In the genomic region with DNA sequence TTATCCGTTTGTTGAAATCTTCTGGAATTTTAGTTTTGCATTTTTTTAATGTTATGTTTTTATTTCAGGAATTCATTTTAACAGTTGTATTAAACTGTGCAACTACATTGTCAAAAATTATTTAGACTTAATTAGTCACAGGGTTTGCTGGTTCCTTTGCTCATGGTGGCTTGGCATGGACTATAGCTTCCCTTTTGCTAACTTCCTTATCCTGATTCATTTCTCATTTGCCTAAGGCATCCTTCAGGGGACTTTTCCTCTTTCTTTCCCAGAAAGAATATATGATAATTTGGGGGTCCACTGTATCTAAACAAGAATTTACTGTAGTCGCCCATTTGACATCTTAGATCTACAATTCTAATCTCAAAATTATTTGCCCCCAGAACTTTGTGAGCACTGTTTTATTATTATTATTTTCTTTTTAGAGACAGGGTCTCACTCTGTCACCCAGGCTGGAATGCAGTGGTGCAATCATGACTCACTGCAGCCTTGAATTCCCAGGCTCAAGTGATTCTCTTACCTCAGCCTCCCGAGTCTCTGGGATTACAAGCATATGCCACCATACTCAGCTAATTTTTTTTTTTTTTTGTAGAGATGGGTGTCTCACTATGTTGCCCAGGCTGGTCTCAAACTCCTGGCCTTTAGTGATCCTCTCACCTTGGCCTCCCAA, we compare ENCODE assay signal across 15 cellular contexts. TPM values are rescaled to one million over a fixed set of nuclear protein-coding genes. Genes with fewer than 3 reads are reported as not detected.
DNase-seq lines count a peak whose midpoint lies in the region; ATAC-seq, FAIRE-seq and TF ChIP-seq lines count a peak whose summit lies in the region.
"Had no signal": no experiment of that assay in that cellular context is flagged by ENCODE, and none has a peak within 500 bp of the region (broad histone marks: within the 10 kb centered on the region; RNA-seq: fewer than 3 reads in every experiment).

No MANE protein-coding gene starts in this region.

- POLR2A ChIA-PET in MCF 10A (lab: Yijun Ruan, JAX) = interaction anchor here (0.6 kb wide), 1 partner anchor 77 kb away, joined by 3 read pairs; no protein-coding TSS in a partner anchor

- peak; percentile 76 for DNase-seq in MCF 10A (ENCODE audit: unreplicated experiment)
- DNase-seq in breast epithelium (ENCODE audit: low spot score in 2 of 2) = no peak
- DNase-seq in fibroblast of peridontal ligament (ENCODE audit: extremely low read depth) = peak; percentile 48
- peak; percentile 38 for DNase-seq in urothelium cell line (ENCODE audit: low spot score)
- DNase-seq in NCI-H2171 treated with DMSO at 0.1 percent for 48 hours (lab: John Stamatoyannopoulos, UW) = no peak
- no peak for DNase-seq in LoVo (ENCODE audit: low spot score)
- DNase-seq in activated naive CD4-positive, alpha-beta T cell treated with anti-CD3 and anti-CD28 coated beads, Interleukin-2, amount 50 U/mL, for 16 hours = no peak
- DNase-seq: activated CD8-positive, alpha-beta T cell treated with anti-CD3 and anti-CD28 coated beads, Interleukin-2, amount 10 ng/mL, durations not matched to agents 7 days and 5 days; activated naive CD8-positive, alpha-beta T cell treated with anti-CD3 and anti-CD28 coated beads for 36 hours; GF-D8; Karpas-422; NCI-H446 treated with DMSO at 0.1 percent for 48 hours; stimulated activated naive B cell treated with anti-CD40 and anti-IgM and Interleukin-4, amounts not matched to agents 10 μg/mL and 1 μg/mL and 100 μg/mL, for 72 hours had no signal

- no peak overlapping the region for H3K4me3 ChIP-seq in breast epithelium

- intact Hi-C loops in MCF 10A (cut with micrococcal nuclease) = no loop called here
- intact Hi-C loops in breast epithelium (cut with DNase I; ENCODE audit: low total_unique reads) = no loop called here

- peaks cover 13% of the 10 kb centered on the region for H3K4me1 Mint-ChIP-seq in MCF 10A (ENCODE audit: insufficient read depth, unreplicated experiment)
- H3K4me1 Mint-ChIP-seq: activated naive CD8-positive, alpha-beta T cell treated with anti-CD3 and anti-CD28 coated beads for 36 hours had no signal

- no peaks in the 10 kb centered on the region for H3K27me3 ChIP-seq in breast epithelium
- H3K27me3 ChIP-seq: neutrophil had no signal

- H3K9me3 ChIP-seq in breast epithelium = no peaks in the 10 kb centered on the region
- H3K9me3 ChIP-seq: neutrophil had no signal

- H3K4me3 Mint-ChIP-seq in MCF 10A (ENCODE audit: unreplicated experiment) = no peak overlapping the region
- H3K4me3 Mint-ChIP-seq: activated CD8-positive, alpha-beta T cell treated with anti-CD3 and anti-CD28 coated beads, Interleukin-2, amount 10 ng/mL, durations not matched to agents 7 days and 5 days; activated naive CD8-positive, alpha-beta T cell treated with anti-CD3 and anti-CD28 coated beads for 36 hours; stimulated activated naive B cell treated with anti-CD40 and anti-IgM and Interleukin-4, amounts not matched to agents 10 μg/mL and 1 μg/mL and 100 μg/mL, for 72 hours had no signal

- H3K27ac Mint-ChIP-seq in MCF 10A (ENCODE audit: low read depth, unreplicated experiment) = no peak overlapping the region
- H3K27ac Mint-ChIP-seq: activated CD8-positive, alpha-beta T cell treated with anti-CD3 and anti-CD28 coated beads, Interleukin-2, amount 10 ng/mL, durations not matched to agents 7 days and 5 days; activated naive CD8-positive, alpha-beta T cell treated with anti-CD3 and anti-CD28 coated beads for 36 hours; stimulated activated naive B cell treated with anti-CD40 and anti-IgM and Interleukin-4, amounts not matched to agents 10 μg/mL and 1 μg/mL and 100 μg/mL, for 72 hours had no signal

- no peak for FAIRE-seq in urothelium cell line (lab: Jason Lieb, UNC)

- BruUV-seq in MCF 10A (replicated peaks; lab: Mats Ljungman, UMichigan) = no TSS peak

- TF ChIP-seq CTCF in MCF 10A (IDR thresholded peaks at IDR 0.05; ENCODE audit: unreplicated experiment) (no peak), breast epithelium (IDR thresholded peaks at IDR 0.05) (no peak)

- TF ChIP-seq POLR2A in breast epithelium (IDR thresholded peaks at IDR 0.05) = no peak

- H3K4me1 ChIP-seq in breast epithelium = no peaks in the 10 kb centered on the region

- CTCF ChIA-PET in MCF 10A (lab: Yijun Ruan, JAX) = interaction anchor here (0.6 to 4.2 kb wide), 3 partner anchors 18 to 844 kb away, joined by 3 to 20 read pairs (median 3); no protein-coding TSS in a partner anchor

- H3K9me3 Mint-ChIP-seq in MCF 10A (ENCODE audit: unreplicated experiment) = no peaks in the 10 kb centered on the region
- H3K9me3 Mint-ChIP-seq: activated naive CD8-positive, alpha-beta T cell treated with anti-CD3 and anti-CD28 coated beads for 36 hours had no signal

- H3K27me3 Mint-ChIP-seq in MCF 10A (ENCODE audit: insufficient read depth, unreplicated experiment) = no peaks in the 10 kb centered on the region
- H3K27me3 Mint-ChIP-seq: activated naive CD8-positive, alpha-beta T cell treated with anti-CD3 and anti-CD28 coated beads for 36 hours; stimulated activated naive B cell treated with anti-CD40 and anti-IgM and Interleukin-4, amounts not matched to agents 10 μg/mL and 1 μg/mL and 100 μg/mL, for 72 hours had no signal

- H3K36me3 Mint-ChIP-seq in MCF 10A (ENCODE audit: insufficient read depth, unreplicated experiment) = peaks cover 22% of the 10 kb centered on the region

- no peak overlapping the region for H3K27ac ChIP-seq in breast epithelium
- H3K27ac ChIP-seq: neutrophil had no signal

- no peaks in the 10 kb centered on the region for H3K36me3 ChIP-seq in breast epithelium
- H3K36me3 ChIP-seq: neutrophil had no signal

- ATAC-seq in SK-N-SH treated with all-trans-retinoic acid at 6 μM for 48 hours = peak; percentile 50
- ATAC-seq: activated CD8-positive, alpha-beta T cell treated with anti-CD3 and anti-CD28 coated beads, Interleukin-2, amount 10 ng/mL, durations not matched to agents 7 days and 5 days; stimulated activated naive B cell treated with anti-CD40 and anti-IgM and Interleukin-4, amounts not matched to agents 10 μg/mL and 1 μg/mL and 100 μg/mL, for 72 hours had no signal

TF ChIP-seq in SK-N-SH treated with all-trans-retinoic acid at 6 μM for 48 hours, 23 proteins besides CTCF, POLR2A, EP300 and RAD21:
- no peak for TF ChIP-seq ARNTL (CRISPR knock-in tag; IDR thresholded peaks at IDR 0.05; ENCODE audit: borderline replicate concordance, low read depth)
- no peak for TF ChIP-seq ZFP30 (CRISPR knock-in tag; IDR thresholded peaks at IDR 0.05)
- no peak for TF ChIP-seq ISL1 (CRISPR knock-in tag; IDR thresholded peaks at IDR 0.05)

RNA-seq across cellular contexts. Expression of a gene that starts 13.9 kb away (rescaled TPM):
- total RNA-seq in MCF 10A (2022) = 10.7 and 14.5 TPM in 2 replicates
- 10 to 100 TPM; 10.8 to 13.1 (median 11.7) TPM for total RNA-seq in breast epithelium

Comparison
In these comparisons a context has a peak if more than half of its experiments do, and no peak if none do; other contexts are left out.
1. DNase-seq: peak in MCF 10A (single experiment), fibroblast of peridontal ligament (single experiment) and urothelium cell line (single experiment); none in breast epithelium (0 of 2), NCI-H2171 treated with DMSO at 0.1 percent for 48 hours (single experiment), LoVo (single experiment) and activated naive CD4-positive, alpha-beta T cell treated with anti-CD3 and anti-CD28 coated beads, Interleukin-2, amount 50 U/mL, for 16 hours (single experiment).